Comparison of ENCODE assay signal across 13 cellular contexts in the genomic region with DNA sequence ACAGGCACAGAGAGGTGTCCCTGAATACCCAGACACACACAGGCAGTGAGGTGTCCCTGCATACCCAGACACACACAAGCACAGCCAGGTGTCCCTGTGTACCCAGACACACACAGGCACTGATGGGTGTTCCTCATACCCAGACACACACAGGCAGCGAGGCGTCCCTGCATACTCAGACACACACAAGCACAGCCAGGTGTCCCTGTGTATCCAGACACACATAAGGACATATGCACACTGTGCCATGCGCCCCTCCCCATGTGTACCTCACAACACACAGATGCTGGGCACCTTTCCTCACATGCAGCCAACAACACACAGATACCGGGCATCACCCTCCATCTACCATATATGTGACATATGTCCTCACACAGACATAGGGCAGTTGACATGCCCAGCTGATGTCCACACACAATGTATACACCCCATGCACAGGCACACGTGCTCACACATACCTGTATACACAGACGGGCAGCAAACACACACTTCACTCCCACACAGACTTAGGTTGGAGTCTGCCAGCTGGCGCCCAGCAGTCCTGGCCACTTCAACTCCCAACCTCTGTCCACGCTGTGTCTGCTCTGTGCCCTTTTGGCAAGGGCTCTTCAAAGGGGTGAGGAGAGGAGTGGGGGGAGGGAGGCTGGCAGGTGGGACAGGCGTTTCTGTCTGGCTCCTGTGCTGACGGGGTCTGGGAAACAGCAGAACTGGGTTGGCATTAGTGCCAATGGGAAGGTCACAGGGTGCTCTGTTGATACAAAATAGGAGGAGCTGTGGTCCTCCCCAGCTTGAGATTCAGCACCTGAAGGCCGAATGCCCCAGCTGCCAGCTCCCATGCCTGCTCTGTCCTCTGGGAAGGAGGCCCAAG.
"Had no signal": no experiment of that assay in that cellular context is flagged by ENCODE, and none has a peak within 500 bp of the region (broad histone marks: within the 10 kb centered on the region; RNA-seq: fewer than 3 reads in every experiment).

No MANE protein-coding gene starts in this region.

- DNase-seq: activated CD4-positive, alpha-beta T cell treated with anti-CD3 and anti-CD28 coated beads, Interleukin-2, amount 50 U/mL, for 4 hours; activated CD4-positive, CD25-positive, alpha-beta regulatory T cell treated with anti-CD3 and anti-CD28 coated beads, Interleukin-2, amount 50 U/mL, for 72 hours; activated effector memory CD4-positive, alpha-beta T cell treated with Interleukin-2 at 50 U/mL for 16 hours; activated T-cell treated with anti-CD3 and anti-CD28 coated beads, Interleukin-2, amount 50 U/mL, for 24 hours; amygdala; brain microvascular endothelial cell; dermis blood vessel endothelial cell; ovary; T-helper 9 cell; trophoblast cell had no signal

- H3K27ac ChIP-seq: brain microvascular endothelial cell, ovary, skin epidermis had no signal

- H3K27me3 ChIP-seq: ovary had no signal

- H3K36me3 ChIP-seq: brain microvascular endothelial cell, ovary had no signal

- H3K4me3 ChIP-seq: ovary, skin epidermis had no signal

- ATAC-seq: activated naive CD4-positive, alpha-beta T cell treated with anti-CD3 and anti-CD28 coated beads, Interleukin-2, amount 50 U/mL, for 72 hours; stimulated activated effector memory CD8-positive, alpha-beta T cell treated with anti-CD3 and anti-CD28 coated beads, Interleukin-12 subunit alpha, Interleukin-12 subunit beta, amount 100 ng/mL, for 72 hours had no signal
